13 cellular contexts compared by ENCODE assay signal in genomic region chr3:183073839-183074615, GRCh38. TPM values are rescaled to one million over a fixed set of nuclear protein-coding genes. Genes with fewer than 3 reads are reported as not detected.
DNase-seq lines count a peak whose midpoint lies in the region; ATAC-seq, FAIRE-seq and TF ChIP-seq lines count a peak whose summit lies in the region.
"Had no signal": no experiment of that assay in that cellular context is flagged by ENCODE, and none has a peak within 500 bp of the region (broad histone marks: within the 10 kb centered on the region; RNA-seq: fewer than 3 reads in every experiment).

No MANE protein-coding gene starts in this region.

- peaks cover 1% of the 10 kb centered on the region for H3K36me3 ChIP-seq in bronchial epithelial cell (ENCODE audit: control insufficient read depth, insufficient read depth, low read length)

- no peak for FAIRE-seq in bronchial epithelial cell (lab: Jason Lieb, UNC)

- ATAC-seq in GM19395 (IDR thresholded peaks at IDR 0.05; ENCODE audit: unreplicated experiment) (no peak), HG03025 (IDR thresholded peaks at IDR 0.05; ENCODE audit: low FRiP score, unreplicated experiment) (no peak), GM21367 (IDR thresholded peaks at IDR 0.05; ENCODE audit: unreplicated experiment) (no peak)
- ATAC-seq: gastrocnemius medialis had no signal

- no peaks in the 10 kb centered on the region for H3K27me3 ChIP-seq in bronchial epithelial cell (ENCODE audit: control insufficient read depth, insufficient read depth, low read length)
- H3K27me3 ChIP-seq: gastrocnemius medialis, Peyer's patch had no signal

- H3K4me3 ChIP-seq in bronchial epithelial cell (ENCODE audit: low read depth, low read length) = no peak overlapping the region
- H3K4me3 ChIP-seq: gastrocnemius medialis, Peyer's patch had no signal

- peak; percentile 16 for DNase-seq in Daoy (ENCODE audit: low read depth)
- DNase-seq in NCI-H69 (lab: John Stamatoyannopoulos, UW) = peak; percentile 43
- DNase-seq in bronchial epithelial cell (ENCODE audit: low read depth) = peak; percentile 70
- DNase-seq in midbrain (lab: John Stamatoyannopoulos, UW) = peak; percentile 25
- no peak for DNase-seq in DMS 273 (lab: John Stamatoyannopoulos, UW; ENCODE audit: unreplicated experiment)
- DNase-seq: DMS 273 treated with DMSO at 0.1 percent for 48 hours, gastrocnemius medialis, H9, NCI-H187 treated with DMSO at 0.1 percent for 48 hours, Peyer's patch had no signal

- no peak for TF ChIP-seq CTCF in bronchial epithelial cell (IDR thresholded peaks at IDR 0.05; ENCODE audit: insufficient read depth, low read length, severe bottlenecking)

RNA-seq across cellular contexts. Expression of gene MCCC1, which starts 25.3 kb away (rescaled TPM):
- 27.8 and 32.3 TPM in 2 replicates for total RNA-seq in Daoy (2014; rRNA removed; shearing (Covaris generic))
- 17.9 and 20.2 TPM in 2 replicates for total RNA-seq in bronchial epithelial cell
